10 cellular contexts compared by ENCODE assay signal in the genomic region with DNA sequence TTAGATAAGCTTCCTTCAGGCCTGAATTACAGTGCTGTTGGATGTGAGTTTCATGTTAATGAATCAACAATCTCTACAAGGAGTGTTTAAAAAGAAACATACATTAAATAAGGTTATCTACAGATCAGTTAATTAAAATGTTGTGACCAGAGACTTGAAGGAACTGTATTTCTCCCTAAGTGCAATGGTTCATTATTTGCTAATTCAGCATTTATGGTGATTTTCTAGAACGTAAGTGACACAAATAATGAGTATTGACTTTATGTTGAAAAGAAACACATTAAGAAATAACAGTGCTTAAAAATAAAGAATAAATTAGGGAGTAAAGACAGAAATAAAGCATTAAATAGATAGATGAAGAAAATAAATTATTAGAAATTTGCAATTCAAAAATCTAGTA.
"Had no signal": no experiment of that assay in that cellular context is flagged by ENCODE, and none has a peak within 500 bp of the region (broad histone marks: within the 10 kb centered on the region; RNA-seq: fewer than 3 reads in every experiment).

No MANE protein-coding gene starts in this region.

- H3K9me3 Mint-ChIP-seq: HFFc6 had no signal

- H3K9ac ChIP-seq: GM23248, KMS-11 had no signal

- H3K4me3 Mint-ChIP-seq: HFFc6 had no signal

- ATAC-seq: HCT116 had no signal

- H3K36me3 ChIP-seq: HAP-1 had no signal

- H3K27ac Mint-ChIP-seq: HFFc6 had no signal

- H3K9me3 ChIP-seq: HAP-1 had no signal

- H3K4me2 ChIP-seq: KMS-11 had no signal

- H3K27ac ChIP-seq: GM23248, HL-60, KMS-11 had no signal

- DNase-seq: GM23248, GOT3, H7, HFFc6, Karpas-422, KBM-7 had no signal

- H3K4me1 ChIP-seq: HAP-1 had no signal

- H3K4me3 ChIP-seq: GM23248, HAP-1 had no signal

- H2AFZ ChIP-seq: GM23248 had no signal
